19 cellular contexts compared by ENCODE assay signal in genomic region chr1:9840176-9840575, GRCh38. TPM values are rescaled to one million over a fixed set of nuclear protein-coding genes. Genes with fewer than 3 reads are reported as not detected.
DNase-seq lines count a peak whose midpoint lies in the region; ATAC-seq, FAIRE-seq and TF ChIP-seq lines count a peak whose summit lies in the region.
"Had no signal": no experiment of that assay in that cellular context is flagged by ENCODE, and none has a peak within 500 bp of the region (broad histone marks: within the 10 kb centered on the region; RNA-seq: fewer than 3 reads in every experiment).

No MANE protein-coding gene starts in this region.

- H3K4me1 Mint-ChIP-seq in CD14-positive monocyte = peaks cover 4% of the 10 kb centered on the region
- H3K4me1 Mint-ChIP-seq: activated naive CD8-positive, alpha-beta T cell treated with anti-CD3 and anti-CD28 coated beads for 36 hours had no signal

- no peaks in the 10 kb centered on the region for H3K27me3 ChIP-seq in foreskin keratinocyte
- no peaks in the 10 kb centered on the region for H3K27me3 ChIP-seq in gastrocnemius medialis
- H3K27me3 ChIP-seq: cardiac muscle cell, suprapubic skin had no signal

- no peak for FAIRE-seq in urothelium cell line (lab: Jason Lieb, UNC)
- FAIRE-seq: D721Med had no signal

- peaks cover 0 to 8% (median 6%) of the 10 kb centered on the region in 7 donors for H3K9me3 Mint-ChIP-seq in CD14-positive monocyte
- H3K9me3 Mint-ChIP-seq: activated naive CD8-positive, alpha-beta T cell treated with anti-CD3 and anti-CD28 coated beads for 36 hours; activated T-cell treated with anti-CD3 and anti-CD28 coated beads, Interleukin-2, amount 50 U/mL, for 24 hours; HFFc6 had no signal

- H3K4me3 Mint-ChIP-seq in CD14-positive monocyte = no peak overlapping the region
- H3K4me3 Mint-ChIP-seq: activated naive CD8-positive, alpha-beta T cell treated with anti-CD3 and anti-CD28 coated beads for 36 hours; activated T-cell treated with anti-CD3 and anti-CD28 coated beads, Interleukin-2, amount 50 U/mL, for 24 hours; HFFc6 had no signal

- ATAC-seq in foreskin keratinocyte = no peak
- ATAC-seq in HG03039 (IDR thresholded peaks at IDR 0.05; ENCODE audit: unreplicated experiment) = no peak
- no peak for ATAC-seq in gastrocnemius medialis
- ATAC-seq: left colon had no signal

- H3K27me3 Mint-ChIP-seq in CD14-positive monocyte (ENCODE audit: low read depth in 3 of 3) = peaks cover 1 to 7% (median 6%) of the 10 kb centered on the region in 3 donors
- H3K27me3 Mint-ChIP-seq: activated naive CD8-positive, alpha-beta T cell treated with anti-CD3 and anti-CD28 coated beads for 36 hours; activated T-cell treated with anti-CD3 and anti-CD28 coated beads, Interleukin-2, amount 50 U/mL, for 24 hours had no signal

- DNase-seq in CD14-positive monocyte (ENCODE audit: low spot score) (peak; percentile 22), NCI-H2029 (lab: John Stamatoyannopoulos, UW) (peak; percentile 17), NCI-H82 treated with DMSO at 0.1 percent for 48 hours (lab: John Stamatoyannopoulos, UW; ENCODE audit: unreplicated experiment) (peak; percentile 84), foreskin keratinocyte (peak in 1 of 2 donors; percentile 81), urothelium cell line (ENCODE audit: low spot score) (no peak), GM13977 (ENCODE audit: low spot score) (no peak), gastrocnemius medialis (no peak)
- DNase-seq: activated naive CD8-positive, alpha-beta T cell treated with anti-CD3 and anti-CD28 coated beads for 36 hours; activated T-cell treated with anti-CD3 and anti-CD28 coated beads, Interleukin-2, amount 50 U/mL, for 24 hours; HFFc6; hypothalamus; left colon; NCI-H2227 treated with DMSO at 0.1 percent for 48 hours; stimulated activated CD4-positive, alpha-beta T cell treated with anti-CD3 and anti-CD28 coated beads, Interleukin-4, amount 100 ng/mL, for 24 hours; stimulated activated CD8-positive, alpha-beta memory T cell treated with anti-CD3 and anti-CD28 coated beads, Interleukin-4, amount 100 ng/mL, for 48 hours had no signal

- no peaks in the 10 kb centered on the region for H3K36me3 Mint-ChIP-seq in CD14-positive monocyte
- H3K36me3 Mint-ChIP-seq: activated naive CD8-positive, alpha-beta T cell treated with anti-CD3 and anti-CD28 coated beads for 36 hours had no signal

- no peak overlapping the region for H3K27ac Mint-ChIP-seq in CD14-positive monocyte
- H3K27ac Mint-ChIP-seq: activated naive CD8-positive, alpha-beta T cell treated with anti-CD3 and anti-CD28 coated beads for 36 hours; activated T-cell treated with anti-CD3 and anti-CD28 coated beads, Interleukin-2, amount 50 U/mL, for 24 hours; HFFc6 had no signal

- no peak for TF ChIP-seq POLR2A in gastrocnemius medialis (IDR thresholded peaks at IDR 0.05)

- no peaks in the 10 kb centered on the region for H3K36me3 ChIP-seq in gastrocnemius medialis
- H3K36me3 ChIP-seq: cardiac muscle cell, suprapubic skin had no signal

- no peaks in the 10 kb centered on the region for H3K9me3 ChIP-seq in gastrocnemius medialis
- H3K9me3 ChIP-seq: suprapubic skin had no signal

- in situ Hi-C loops in GM13977 (cut with MboI; ENCODE audit: low pct_unique_long_range_greater_than_20kb, low sequenced_read_pairs, unreplicated experiment) = no loop called here
- in situ Hi-C loops in gastrocnemius medialis (cut with MboI; ENCODE audit: low sequenced_read_pairs in 4 of 4) = no loop called here

- TF ChIP-seq CTCF in CD14-positive monocyte (IDR thresholded peaks at IDR 0.05) (no peak), foreskin keratinocyte (conservative IDR thresholded peaks at IDR 0.05) (no peak), GM13977 (IDR thresholded peaks at IDR 0.05; ENCODE audit: extremely low read depth, insufficient read depth, missing control alignments) (no peak), gastrocnemius medialis (IDR thresholded peaks at IDR 0.05 in 4 of 5, conservative IDR thresholded peaks at IDR 0.05 in 1 of 5) (no peak)

- intact Hi-C loops in CD14-positive monocyte (cut with micrococcal nuclease) = no loop called here
- intact Hi-C loops in gastrocnemius medialis (cut with DNase I; ENCODE audit: low total_unique reads) = no loop called here

- H3K27ac ChIP-seq in foreskin keratinocyte (peak overlapping the region; percentile 67), gastrocnemius medialis (no peak overlapping the region)
- H3K27ac ChIP-seq: cardiac muscle cell, suprapubic skin had no signal

- no peak overlapping the region for H3K4me3 ChIP-seq in gastrocnemius medialis
- H3K4me3 ChIP-seq: cardiac muscle cell, suprapubic skin had no signal

- peaks cover 59% of the 10 kb centered on the region for H3K4me1 ChIP-seq in foreskin keratinocyte
- peaks cover 0 to 16% of the 10 kb centered on the region in 2 donors for H3K4me1 ChIP-seq in gastrocnemius medialis

RNA-seq across cellular contexts. Expression of gene CLSTN1, which starts 16.4 kb away (rescaled TPM):
- polyA plus RNA-seq in CD14-positive monocyte (1 to 10 TPM; 5.2 to 5.3 TPM), foreskin keratinocyte (237 and 287 TPM in 2 replicates)
- total RNA-seq in foreskin keratinocyte (287 and 346 TPM in 2 replicates), gastrocnemius medialis (10 to 100 TPM in 3 of 4 donors, 1 to 10 TPM in 1; 8.5 to 25.7 (median 22.0) TPM)

Comparison
In these comparisons a context has a peak if more than half of its experiments do, and no peak if none do; other contexts are left out.
1. DNase-seq: peak in CD14-positive monocyte (single experiment), NCI-H2029 (single experiment) and NCI-H82 treated with DMSO at 0.1 percent for 48 hours (single experiment); none in urothelium cell line (single experiment), GM13977 (single experiment) and gastrocnemius medialis (0 of 2).
2. RNA of gene CLSTN1, which starts 16.4 kb away (total RNA-seq): 287 to 346 TPM in foreskin keratinocyte; 8.5 to 25.7 TPM in gastrocnemius medialis; every median in the first group is over 10 times any median in the second.